In the genomic region with DNA sequence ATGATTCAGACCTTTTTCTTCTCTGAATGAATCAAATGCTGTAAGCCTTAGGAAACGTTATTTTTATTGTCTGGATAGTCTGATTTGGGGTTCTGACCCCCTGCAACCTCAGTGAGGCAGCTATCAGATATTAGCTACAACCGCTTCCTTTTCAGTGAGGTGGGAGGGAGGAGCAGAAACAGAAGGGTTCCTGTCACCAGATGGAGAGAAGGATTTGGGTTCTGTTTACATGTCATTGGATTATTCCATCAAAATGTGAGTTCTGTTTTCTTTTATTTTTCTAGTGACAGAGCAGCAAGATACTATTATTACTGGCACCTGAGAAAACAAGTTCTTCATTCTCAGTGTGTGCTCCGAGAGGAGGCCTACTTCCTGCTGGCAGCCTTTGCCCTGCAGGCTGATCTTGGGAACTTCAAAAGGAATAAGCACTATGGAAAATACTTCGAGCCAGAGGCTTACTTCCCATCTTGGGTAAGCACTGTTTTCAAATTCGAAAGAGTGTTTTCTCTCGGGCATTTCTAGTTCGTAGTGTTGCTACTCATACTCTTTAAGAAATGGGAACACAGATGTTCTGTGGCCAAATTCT, we compare ENCODE assay signal across 22 cellular contexts. TPM values are rescaled to one million over a fixed set of nuclear protein-coding genes. Genes with fewer than 3 reads are reported as not detected.
A peak's percentile ranks its signal among the peaks of the same experiment; 100 is the strongest.
DNase-seq lines count a peak whose midpoint lies in the region; ATAC-seq and TF ChIP-seq lines count a peak whose summit lies in the region.
"Had no signal": no experiment of that assay in that cellular context is flagged by ENCODE, and none has a peak within 500 bp of the region (broad histone marks: within the 10 kb centered on the region; RNA-seq: fewer than 3 reads in every experiment).

No MANE protein-coding gene starts in this region.

- H3K9me2 ChIP-seq in Karpas-422 (replicated peaks; ENCODE audit: insufficient read depth, low read length) = no peaks in the 10 kb centered on the region

- ATAC-seq in HG02840 (IDR thresholded peaks at IDR 0.05; ENCODE audit: low FRiP score, unreplicated experiment) = no peak
- ATAC-seq: CD8-positive, alpha-beta T cell; left lung; stimulated activated naive B cell treated with anti-CD40 and anti-IgM and Interleukin-4, amounts not matched to agents 10 μg/mL and 1 μg/mL and 100 μg/mL, for 72 hours had no signal

- no CpG with 5 or more reads among the region's 7 CpGs for WGBS in mesendoderm (ENCODE audit: extremely low coverage, insufficient coverage, low lambda C conversion rate)

- no peak overlapping the region for H4K8ac ChIP-seq in mesendoderm (ENCODE audit: low read depth, low read length)

- no peak overlapping the region for H2AK5ac ChIP-seq in mesendoderm (ENCODE audit: low read length)

- H3K27ac ChIP-seq in Karpas-422 (ENCODE audit: low read length) (no peak overlapping the region), mesendoderm (ENCODE audit: low read depth, low read length) (peak overlapping the region; percentile 44)
- H3K27ac ChIP-seq: KMS-11, left lung, thyroid gland had no signal

- no peak overlapping the region for H3K9ac ChIP-seq in Karpas-422 (ENCODE audit: low read length)
- no peak overlapping the region for H3K9ac ChIP-seq in mesendoderm (ENCODE audit: low read length)
- H3K9ac ChIP-seq: KMS-11 had no signal

- no peak overlapping the region for H3K23ac ChIP-seq in mesendoderm (ENCODE audit: low read length)

- H3K79me2 ChIP-seq in Karpas-422 (ENCODE audit: low read length) (no peaks in the 10 kb centered on the region), mesendoderm (ENCODE audit: control insufficient read depth, insufficient read depth, low read length) (no peaks in the 10 kb centered on the region)

- in situ Hi-C loops in GM13977 (cut with MboI; ENCODE audit: low pct_unique_long_range_greater_than_20kb, low sequenced_read_pairs, unreplicated experiment) = no loop called here

- DNase-seq in ELF-1 (ENCODE audit: low read depth, low spot score) = peak; percentile 43
- DNase-seq in Karpas-422 = no peak
- DNase-seq in cerebellar nuclear complex (lab: John Stamatoyannopoulos, UW) = peak; percentile 21 to 64
- DNase-seq in mesendoderm = peak; percentile 61
- DNase-seq in effector CD8-positive, alpha-beta T cell (lab: John Stamatoyannopoulos, UW) = no peak
- DNase-seq in NCI-H524 treated with DMSO at 0.1 percent for 48 hours (lab: John Stamatoyannopoulos, UW) = no peak
- DNase-seq in GM13977 (ENCODE audit: low spot score) = no peak
- DNase-seq: activated CD4-positive, alpha-beta T cell treated with anti-CD3 and anti-CD28 coated beads, Interleukin-2, amount 50 U/mL, for 4 hours; anterior cingulate cortex; CD8-positive, alpha-beta T cell; left lung; NCI-H1048; NCI-H2081; NCI-H526; OCI-M1; retina; Right ventricle myocardium superior; stimulated activated naive B cell treated with anti-CD40 and anti-IgM and Interleukin-4, amounts not matched to agents 10 μg/mL and 1 μg/mL and 100 μg/mL, for 72 hours; T-helper 1 cell; thyroid gland had no signal

- H3K56ac ChIP-seq in mesendoderm (ENCODE audit: low read length) = no peak overlapping the region

- H2BK15ac ChIP-seq in mesendoderm (replicated peaks; ENCODE audit: low read depth) = no peak overlapping the region

- H2BK5ac ChIP-seq in mesendoderm (ENCODE audit: low read length) = no peak overlapping the region

- no peak overlapping the region for H2AFZ ChIP-seq in Karpas-422 (ENCODE audit: low read length)

- peak overlapping the region; percentile 13 for H3K4me2 ChIP-seq in Karpas-422 (ENCODE audit: low read depth, low read length, poor library complexity, severe bottlenecking)
- H3K4me2 ChIP-seq in mesendoderm (ENCODE audit: low read length) = no peak overlapping the region
- H3K4me2 ChIP-seq: KMS-11 had no signal

- no peak overlapping the region for H3K18ac ChIP-seq in mesendoderm (ENCODE audit: low read length)

- no peak overlapping the region for H3K4ac ChIP-seq in mesendoderm (ENCODE audit: low read depth, low read length)

- H4K20me1 ChIP-seq in Karpas-422 (ENCODE audit: insufficient read depth, low read depth, low read length) = no peaks in the 10 kb centered on the region

- H3K4me3 ChIP-seq in Karpas-422 (ENCODE audit: low read length) = no peak overlapping the region
- H3K4me3 ChIP-seq in mesendoderm (ENCODE audit: low read length) = no peak overlapping the region
- H3K4me3 ChIP-seq: left lung, thyroid gland had no signal

- no peaks in the 10 kb centered on the region for H3K27me3 ChIP-seq in Karpas-422 (ENCODE audit: low read length)
- H3K27me3 ChIP-seq in mesendoderm (ENCODE audit: insufficient read depth, low read length, poor library complexity) = no peaks in the 10 kb centered on the region
- H3K27me3 ChIP-seq: left lung, thyroid gland had no signal

- H3K79me1 ChIP-seq in mesendoderm (ENCODE audit: low read length) = no peaks in the 10 kb centered on the region

- TF ChIP-seq CTCF in GM13977 (IDR thresholded peaks at IDR 0.05; ENCODE audit: extremely low read depth, insufficient read depth, missing control alignments) = no peak

- no peak overlapping the region for H2BK120ac ChIP-seq in mesendoderm (ENCODE audit: low read depth, low read length)

- H3K4me1 ChIP-seq in Karpas-422 (ENCODE audit: low read length) = peaks cover 17% of the 10 kb centered on the region
- H3K4me1 ChIP-seq in mesendoderm (ENCODE audit: control insufficient read depth, low read depth, low read length) = peaks cover 4% of the 10 kb centered on the region
- H3K4me1 ChIP-seq: left lung, thyroid gland had no signal

- H4K5ac ChIP-seq in mesendoderm (ENCODE audit: low read length) = no peak overlapping the region

- H3K36me3 ChIP-seq in Karpas-422 (ENCODE audit: insufficient read depth, low read length) (no peaks in the 10 kb centered on the region), mesendoderm (ENCODE audit: control insufficient read depth, insufficient read depth, low read length) (peaks cover 6% of the 10 kb centered on the region)

- no peaks in the 10 kb centered on the region for H3K9me3 ChIP-seq in Karpas-422 (ENCODE audit: low read length)
- H3K9me3 ChIP-seq: left lung, thyroid gland had no signal

RNA-seq across cellular contexts. Expression of a gene that starts 52.8 kb away (rescaled TPM):
- 0.37 and 1.1 TPM in 2 replicates for total RNA-seq in Karpas-422 (2014; rRNA removed; shearing (Covaris generic); ENCODE audit: low replicate concordance)
- polyA plus RNA-seq in mesendoderm (2013, experiment 1 of 2) = 19.1 TPM
- 18.6 TPM for polyA plus RNA-seq in mesendoderm (2013, experiment 2 of 2)

Comparison
In these comparisons a context has a peak if more than half of its experiments do, and no peak if none do; other contexts are left out.
1. DNase-seq: peak in ELF-1 (single experiment), cerebellar nuclear complex (2 of 2) and mesendoderm (single experiment); none in Karpas-422 (single experiment), effector CD8-positive, alpha-beta T cell (single experiment), NCI-H524 treated with DMSO at 0.1 percent for 48 hours (single experiment) and GM13977 (single experiment).